Comparison of ENCODE assay signal across 9 cellular contexts in genomic region chr19:35266149-35266903, GRCh38. TPM values are rescaled to one million over a fixed set of nuclear protein-coding genes. Genes with fewer than 3 reads are reported as not detected.
DNase-seq lines count a peak whose midpoint lies in the region; ATAC-seq, FAIRE-seq and TF ChIP-seq lines count a peak whose summit lies in the region.
"Had no signal": no experiment of that assay in that cellular context is flagged by ENCODE, and none has a peak within 500 bp of the region (broad histone marks: within the 10 kb centered on the region; RNA-seq: fewer than 3 reads in every experiment).

No MANE protein-coding gene starts in this region.

- no peak for TF ChIP-seq POLR2A in esophagus muscularis mucosa (IDR thresholded peaks at IDR 0.05; ENCODE audit: low read depth)

- H3K4me3 Mint-ChIP-seq in Calu3 (ENCODE audit: low read depth, unreplicated experiment): peak overlapping the region; percentile 70

- H3K27me3 Mint-ChIP-seq in Calu3 (ENCODE audit: unreplicated experiment): no peaks in the 10 kb centered on the region

- no peaks in the 10 kb centered on the region for H3K27me3 ChIP-seq in esophagus muscularis mucosa
- no peaks in the 10 kb centered on the region for H3K27me3 ChIP-seq in pancreas

- no peak for FAIRE-seq in pancreas (lab: Jason Lieb, UNC)
- FAIRE-seq in D721Med (lab: Jason Lieb, UNC): no peak

- H3K36me3 Mint-ChIP-seq in Calu3 (ENCODE audit: insufficient read depth, unreplicated experiment): peaks cover 97% of the 10 kb centered on the region

- no peak for ATAC-seq in pancreas
- ATAC-seq in HG02840 (IDR thresholded peaks at IDR 0.05; ENCODE audit: low FRiP score, unreplicated experiment): no peak

- intact Hi-C loops in Calu3 (cut with micrococcal nuclease; ENCODE audit: unreplicated experiment): no loop called here
- intact Hi-C loops in esophagus muscularis mucosa (cut with DNase I): loop anchor here (5.0 kb wide), 1 partner anchor 124 kb away; the partner anchor contains the start of gene FXYD7
- intact Hi-C loops in pancreas (cut with DNase I): loop anchor here in 1 of 3 donors (5.0 kb wide), 1 partner anchor 114 kb away; the partner anchor contains the start of gene FXYD5

- H3K4me3 ChIP-seq in SK-N-MC (peak overlapping the region; percentile 97), esophagus muscularis mucosa (peak overlapping the region; percentile 76 to 95 (median 90)), pancreas (peak overlapping the region in 1 of 4 donors; percentile 71)

- CTCF ChIA-PET in Calu3 (lab: Charles Lee): interaction anchor here (0.6 kb wide), 1 partner anchor 15 kb away, joined by 5 read pairs; no protein-coding TSS in a partner anchor

- H3K9me3 Mint-ChIP-seq in Calu3 (ENCODE audit: low read depth, unreplicated experiment): no peaks in the 10 kb centered on the region

- H3K9ac ChIP-seq in SK-N-MC (ENCODE audit: insufficient read length): no peak overlapping the region

- no TSS peak for BruUV-seq in Calu3 (replicated peaks; lab: Mats Ljungman, UMichigan)

- H3K9me3 ChIP-seq in SK-N-MC (ENCODE audit: low read depth, low read length): no peaks in the 10 kb centered on the region
- no peaks in the 10 kb centered on the region for H3K9me3 ChIP-seq in esophagus muscularis mucosa
- no peaks in the 10 kb centered on the region for H3K9me3 ChIP-seq in pancreas

- H3K4me1 Mint-ChIP-seq in Calu3 (ENCODE audit: low read depth, unreplicated experiment): peaks cover 9% of the 10 kb centered on the region

- no peak overlapping the region for H3K27ac ChIP-seq in SK-N-MC
- H3K27ac ChIP-seq in esophagus muscularis mucosa (replicated peaks in 1 of 4): peak overlapping the region; percentile 94 to 97 (median 96)
- peak overlapping the region in 3 of 4 donors; percentile 1 to 84 (median 64) for H3K27ac ChIP-seq in pancreas

- no peak for DNase-seq in Calu3
- DNase-seq in SK-N-MC (ENCODE audit: low read depth, low spot score): no peak
- DNase-seq in esophagus muscularis mucosa (ENCODE audit: extremely low spot score): no peak
- DNase-seq in pancreas: peak; percentile 11 to 70 (median 54)
- DNase-seq in MV-4-11 (lab: John Stamatoyannopoulos, UW): no peak
- no peak for DNase-seq in superior temporal gyrus (ENCODE audit: extremely low spot score)
- DNase-seq in D721Med (ENCODE audit: insufficient read length, low spot score): no peak

- H3K4me1 ChIP-seq in esophagus muscularis mucosa: peaks cover 30 to 52% (median 42%) of the 10 kb centered on the region in 4 donors
- peaks cover 13 to 16% (median 15%) of the 10 kb centered on the region in 3 donors for H3K4me1 ChIP-seq in pancreas

- TF ChIP-seq EP300 in esophagus muscularis mucosa (IDR thresholded peaks at IDR 0.05): no peak

- H3K36me3 ChIP-seq in SK-N-MC (ENCODE audit: insufficient read depth, low read length) (peaks cover 12% of the 10 kb centered on the region; the same call in 1 of the 2 replicates), esophagus muscularis mucosa (peaks cover 10 to 19% (median 13%) of the 10 kb centered on the region in 4 donors), pancreas (peaks cover 0 to 17% (median 3%) of the 10 kb centered on the region in 3 donors)

- peak overlapping the region; percentile 38 for H3K27ac Mint-ChIP-seq in Calu3 (ENCODE audit: unreplicated experiment)

- TF ChIP-seq CTCF in Calu3 (IDR thresholded peaks at IDR 0.05; ENCODE audit: unreplicated experiment) (no peak), esophagus muscularis mucosa (IDR thresholded peaks at IDR 0.05) (no peak), pancreas (IDR thresholded peaks at IDR 0.05) (no peak), D721Med (IDR thresholded peaks at IDR 0.05; ENCODE audit: insufficient read depth, missing control alignments) (no peak)

- WGBS in esophagus muscularis mucosa: 82% methylated on average over 15 of the region's 20 CpGs
- WGBS in pancreas, 2 donors: 86 to 87% methylated on average over 20 of the region's 20 CpGs

RNA-seq across cellular contexts. Expression of gene USF2, which starts 2.4 kb away (rescaled TPM):
- total RNA-seq in Calu3 (2022) (114 and 127 TPM in 2 replicates), esophagus muscularis mucosa (100 to 1,000 TPM; 111 to 122 (median 116) TPM), pancreas (10 to 100 TPM; 46.4 to 84.9 (median 59.8) TPM)
- 100 to 1,000 TPM; 106 to 112 TPM for polyA plus RNA-seq in pancreas

RNA-seq across cellular contexts. Expression of gene HAMP, which starts 16.0 kb away (rescaled TPM):
- total RNA-seq in Calu3 (2022): 0.45 TPM in 1 of 2 replicates, not detected in the other
- total RNA-seq in esophagus muscularis mucosa: not detected
- 10 to 100 TPM in 1 of 6 donors, 1 to 10 TPM in 4, under 1 TPM in 1; 0.69 to 10.2 (median 2.2) TPM for total RNA-seq in pancreas
- polyA plus RNA-seq in pancreas: 100 to 1,000 TPM in 1 of 2 donors, 10 to 100 TPM in 1; 24.5 to 138 TPM
- total RNA-seq: myocyte had no signal

RNA-seq across cellular contexts. Expression of gene LSR, which starts 17.5 kb away (rescaled TPM):
- total RNA-seq in Calu3 (2022): 494 and 609 TPM in 2 replicates
- total RNA-seq in esophagus muscularis mucosa: 10 to 100 TPM in 2 of 4 donors, 1 to 10 TPM in 2; 5.1 to 19.2 (median 10.8) TPM
- 100 to 1,000 TPM in 1 of 6 donors, 10 to 100 TPM in 5; 51.6 to 103 (median 67.0) TPM for total RNA-seq in pancreas
- 10 to 100 TPM; 46.1 to 67.5 TPM for polyA plus RNA-seq in pancreas

RNA-seq across cellular contexts. Expression of gene MAG, which starts 25.6 kb away (rescaled TPM):
- total RNA-seq in Calu3 (2022) (not detected in 2 replicates), esophagus muscularis mucosa (1 to 10 TPM in 2 of 4 donors, under 1 TPM in 1, not detected in 1; 0.65 to 2.4 (median 1.2) TPM), pancreas (under 1 TPM in 1 of 6 donors, not detected in 5; 0.17 TPM)
- under 1 TPM in 1 of 2 donors, not detected in 1; 0.47 TPM for polyA plus RNA-seq in pancreas
- total RNA-seq: myocyte had no signal

RNA-seq across cellular contexts. Expression of gene FAM187B, which starts 37.8 kb away (rescaled TPM):
- total RNA-seq in Calu3 (2022) (not detected in 2 replicates), esophagus muscularis mucosa (not detected), pancreas (not detected)
- not detected for polyA plus RNA-seq in pancreas
- total RNA-seq: myocyte had no signal

Comparison
In these comparisons a context has a peak if more than half of its experiments do, and no peak if none do; other contexts are left out.
1. DNase-seq: peak in pancreas (6 of 6); none in Calu3 (single experiment), SK-N-MC (single experiment), esophagus muscularis mucosa (single experiment), MV-4-11 (single experiment), superior temporal gyrus (single experiment) and D721Med (single experiment).